Comparison of ENCODE assay signal across 1 cellular context in genomic region chr7:127651556-127652332, GRCh38.
TF ChIP-seq lines count a peak whose summit lies in the region.

Gene SND1 (plus strand): TSS chr7:127652194. CDS start chr7:127652374, 180 bp downstream.

TF ChIP-seq in HepG2, 621 proteins besides CTCF, POLR2A, EP300 and RAD21 (continued from another document and continues in another):
- peak; percentile 97; the same call in 1 of the 2 replicates for TF ChIP-seq ZNF816 (CRISPR knock-in tag; IDR thresholded peaks at IDR 0.05; ENCODE audit: borderline replicate concordance)
- no peak for TF ChIP-seq KDM6A (CRISPR knock-in tag; IDR thresholded peaks at IDR 0.05; ENCODE audit: low read depth)
- TF ChIP-seq CCDC6 (CRISPR knock-in tag; IDR thresholded peaks at IDR 0.05), result peak; percentile 35; the same call in 1 of the 2 replicates
- 0 out of 2 replicates have a peak, but pooled peaks have one; percentile 26 for TF ChIP-seq MEIS1 (CRISPR knock-in tag; IDR thresholded peaks at IDR 0.05; ENCODE audit: borderline replicate concordance)
- no peak for TF ChIP-seq JUND (CRISPR knock-in tag; IDR thresholded peaks at IDR 0.05)
- TF ChIP-seq PCBP1 (IDR thresholded peaks at IDR 0.05; ENCODE audit: borderline replicate concordance, low read depth, low read length), result 0 out of 2 replicates have a peak, but pooled peaks have one; percentile 61
- no peak for TF ChIP-seq ZKSCAN8 (CRISPR knock-in tag; IDR thresholded peaks at IDR 0.05; ENCODE audit: borderline replicate concordance)
- no peak for TF ChIP-seq ZNF776 (CRISPR knock-in tag; IDR thresholded peaks at IDR 0.05)
- no peak for TF ChIP-seq ZNF180 (CRISPR knock-in tag; IDR thresholded peaks at IDR 0.05; ENCODE audit: borderline replicate concordance, low read depth)
- TF ChIP-seq HHEX (CRISPR knock-in tag; IDR thresholded peaks at IDR 0.05), result no peak
- 0 out of 2 replicates have a peak, but pooled peaks have one; percentile 40 for TF ChIP-seq ZNF44 (CRISPR knock-in tag; IDR thresholded peaks at IDR 0.05)
- TF ChIP-seq MIER2 (CRISPR knock-in tag; IDR thresholded peaks at IDR 0.05), result 0 out of 2 replicates have a peak, but pooled peaks have one; percentile 26
- TF ChIP-seq ATAD3A (CRISPR knock-in tag; IDR thresholded peaks at IDR 0.05), result no peak
- no peak for TF ChIP-seq NR2F2 (IDR thresholded peaks at IDR 0.05; ENCODE audit: borderline replicate concordance, low read depth)
- TF ChIP-seq, protein P1, sequence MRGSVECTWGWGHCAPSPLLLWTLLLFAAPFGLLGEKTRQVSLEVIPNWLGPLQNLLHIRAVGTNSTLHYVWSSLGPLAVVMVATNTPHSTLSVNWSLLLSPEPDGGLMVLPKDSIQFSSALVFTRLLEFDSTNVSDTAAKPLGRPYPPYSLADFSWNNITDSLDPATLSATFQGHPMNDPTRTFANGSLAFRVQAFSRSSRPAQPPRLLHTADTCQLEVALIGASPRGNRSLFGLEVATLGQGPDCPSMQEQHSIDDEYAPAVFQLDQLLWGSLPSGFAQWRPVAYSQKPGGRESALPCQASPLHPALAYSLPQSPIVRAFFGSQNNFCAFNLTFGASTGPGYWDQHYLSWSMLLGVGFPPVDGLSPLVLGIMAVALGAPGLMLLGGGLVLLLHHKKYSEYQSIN (CRISPR knock-in tag; IDR thresholded peaks at IDR 0.05; ENCODE audit: borderline replicate concordance), result no peak
- TF ChIP-seq SALL2 (CRISPR knock-in tag; IDR thresholded peaks at IDR 0.05), result 0 out of 2 replicates have a peak, but pooled peaks have one; percentile 17
- TF ChIP-seq CERS6 (CRISPR knock-in tag; IDR thresholded peaks at IDR 0.05), result 0 out of 2 replicates have a peak, but pooled peaks have one; percentile 15
- TF ChIP-seq MXI1 (IDR thresholded peaks at IDR 0.05; ENCODE audit: borderline replicate concordance, low read depth, low read length), result peak; percentile 86; the same call in 1 of the 3 replicates
- TF ChIP-seq ETV5 (CRISPR knock-in tag; IDR thresholded peaks at IDR 0.05; ENCODE audit: borderline replicate concordance), result no peak; the same call in 1 of the 2 replicates
- no peak for TF ChIP-seq HES4 (CRISPR knock-in tag; IDR thresholded peaks at IDR 0.05; ENCODE audit: borderline replicate concordance)
- TF ChIP-seq, protein P2, sequence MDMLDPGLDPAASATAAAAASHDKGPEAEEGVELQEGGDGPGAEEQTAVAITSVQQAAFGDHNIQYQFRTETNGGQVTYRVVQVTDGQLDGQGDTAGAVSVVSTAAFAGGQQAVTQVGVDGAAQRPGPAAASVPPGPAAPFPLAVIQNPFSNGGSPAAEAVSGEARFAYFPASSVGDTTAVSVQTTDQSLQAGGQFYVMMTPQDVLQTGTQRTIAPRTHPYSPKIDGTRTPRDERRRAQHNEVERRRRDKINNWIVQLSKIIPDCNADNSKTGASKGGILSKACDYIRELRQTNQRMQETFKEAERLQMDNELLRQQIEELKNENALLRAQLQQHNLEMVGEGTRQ (IDR thresholded peaks at IDR 0.05; ENCODE audit: low read depth, low read length), result no peak
- TF ChIP-seq, protein P2 (CRISPR knock-in tag; IDR thresholded peaks at IDR 0.05; ENCODE audit: borderline replicate concordance), result peak; percentile 69; the same call in 1 of the 2 replicates
- TF ChIP-seq ZNF687 (CRISPR knock-in tag; IDR thresholded peaks at IDR 0.05), result peak; percentile 96
- TF ChIP-seq, protein P3, sequence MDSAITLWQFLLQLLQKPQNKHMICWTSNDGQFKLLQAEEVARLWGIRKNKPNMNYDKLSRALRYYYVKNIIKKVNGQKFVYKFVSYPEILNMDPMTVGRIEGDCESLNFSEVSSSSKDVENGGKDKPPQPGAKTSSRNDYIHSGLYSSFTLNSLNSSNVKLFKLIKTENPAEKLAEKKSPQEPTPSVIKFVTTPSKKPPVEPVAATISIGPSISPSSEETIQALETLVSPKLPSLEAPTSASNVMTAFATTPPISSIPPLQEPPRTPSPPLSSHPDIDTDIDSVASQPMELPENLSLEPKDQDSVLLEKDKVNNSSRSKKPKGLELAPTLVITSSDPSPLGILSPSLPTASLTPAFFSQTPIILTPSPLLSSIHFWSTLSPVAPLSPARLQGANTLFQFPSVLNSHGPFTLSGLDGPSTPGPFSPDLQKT (CRISPR knock-in tag; IDR thresholded peaks at IDR 0.05; ENCODE audit: borderline replicate concordance), result no peak
- no peak for TF ChIP-seq CCAR2 (optimal IDR thresholded peaks at IDR 0.05; ENCODE audit: low read depth, low read length)
- TF ChIP-seq IKZF1 (IDR thresholded peaks at IDR 0.05), result no peak
- peak; percentile 69; the same call in 1 of the 2 replicates for TF ChIP-seq ZNF83 (CRISPR knock-in tag; IDR thresholded peaks at IDR 0.05; ENCODE audit: borderline replicate concordance)
- no peak; the same call in 1 of the 2 replicates for TF ChIP-seq ZNF552 (CRISPR knock-in tag; IDR thresholded peaks at IDR 0.05; ENCODE audit: borderline replicate concordance)
- TF ChIP-seq ZNF256 (CRISPR knock-in tag; conservative IDR thresholded peaks at IDR 0.05), result peak; percentile 46; the same call in 1 of the 2 replicates
- TF ChIP-seq TEAD3 (CRISPR knock-in tag; optimal IDR thresholded peaks at IDR 0.05; ENCODE audit: borderline replicate concordance), result peak; percentile 5
- TF ChIP-seq, protein P4, sequence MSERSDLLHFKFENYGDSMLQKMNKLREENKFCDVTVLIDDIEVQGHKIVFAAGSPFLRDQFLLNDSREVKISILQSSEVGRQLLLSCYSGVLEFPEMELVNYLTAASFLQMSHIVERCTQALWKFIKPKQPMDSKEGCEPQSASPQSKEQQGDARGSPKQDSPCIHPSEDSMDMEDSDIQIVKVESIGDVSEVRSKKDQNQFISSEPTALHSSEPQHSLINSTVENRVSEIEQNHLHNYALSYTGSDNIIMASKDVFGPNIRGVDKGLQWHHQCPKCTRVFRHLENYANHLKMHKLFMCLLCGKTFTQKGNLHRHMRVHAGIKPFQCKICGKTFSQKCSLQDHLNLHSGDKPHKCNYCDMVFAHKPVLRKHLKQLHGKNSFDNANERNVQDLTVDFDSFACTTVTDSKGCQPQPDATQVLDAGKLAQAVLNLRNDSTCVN (CRISPR knock-in tag; IDR thresholded peaks at IDR 0.05; ENCODE audit: borderline replicate concordance), result no peak; the same call in 1 of the 2 replicates
- TF ChIP-seq ZNF773 (CRISPR knock-in tag; IDR thresholded peaks at IDR 0.05; ENCODE audit: borderline replicate concordance), result peak; percentile 64; the same call in 1 of the 2 replicates
- TF ChIP-seq SMAD1 (CRISPR knock-in tag; IDR thresholded peaks at IDR 0.05; ENCODE audit: borderline replicate concordance, low read depth), result 0 out of 2 replicates have a peak, but pooled peaks have one; percentile 42
- no peak for TF ChIP-seq TBP (CRISPR knock-in tag; IDR thresholded peaks at IDR 0.05)
- peak; percentile 43; the same call in 1 of the 2 replicates for TF ChIP-seq ZNF563 (CRISPR knock-in tag; IDR thresholded peaks at IDR 0.05)
- peak; percentile 84 for TF ChIP-seq ELF3 (CRISPR knock-in tag; IDR thresholded peaks at IDR 0.05)
- TF ChIP-seq MAFF (IDR thresholded peaks at IDR 0.05; ENCODE audit: low read depth, low read length), result peak; percentile 56; the same call in 1 of the 2 replicates
- TF ChIP-seq MIER3 (CRISPR knock-in tag; IDR thresholded peaks at IDR 0.05; ENCODE audit: borderline replicate concordance), result no peak; the same call in 1 of the 2 replicates
- TF ChIP-seq ZSCAN29 (CRISPR knock-in tag; conservative IDR thresholded peaks at IDR 0.05), result no peak
- TF ChIP-seq GRHL1 (CRISPR knock-in tag; conservative IDR thresholded peaks at IDR 0.05), result no peak
- TF ChIP-seq MEF2D (CRISPR knock-in tag; IDR thresholded peaks at IDR 0.05), result no peak
- TF ChIP-seq NPAS2 (CRISPR knock-in tag; IDR thresholded peaks at IDR 0.05; ENCODE audit: borderline replicate concordance), result no peak
- peak; percentile 38; the same call in 1 of the 2 replicates for TF ChIP-seq KDM2A (CRISPR knock-in tag; IDR thresholded peaks at IDR 0.05; ENCODE audit: borderline replicate concordance, low read depth)
- TF ChIP-seq ZNF205 (CRISPR knock-in tag; IDR thresholded peaks at IDR 0.05), result no peak
- TF ChIP-seq BATF2 (CRISPR knock-in tag; IDR thresholded peaks at IDR 0.05), result no peak
